In the genomic region with DNA sequence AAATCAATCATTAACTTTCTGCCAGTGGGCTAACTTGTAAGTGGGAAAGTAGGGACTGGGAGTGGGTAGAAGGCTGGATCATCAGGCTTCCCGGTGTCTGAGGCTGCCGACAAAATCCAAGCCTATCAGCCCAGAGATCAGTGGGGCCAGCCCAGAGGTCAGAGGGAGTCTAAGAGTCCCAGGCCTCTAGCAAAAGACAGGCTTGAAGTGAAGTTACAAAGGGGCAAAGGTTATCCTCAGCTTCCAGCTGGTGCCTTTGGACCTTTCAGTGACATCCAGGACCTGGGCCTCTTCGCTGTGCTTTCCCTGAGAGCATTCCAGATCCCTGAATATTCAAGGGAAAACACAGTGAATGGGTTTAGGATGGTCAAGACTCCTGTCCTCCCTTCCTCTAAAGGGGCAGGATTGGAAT, we compare ENCODE assay signal across 32 cellular contexts. TPM values are rescaled to one million over a fixed set of nuclear protein-coding genes. Genes with fewer than 3 reads are reported as not detected.
A peak's percentile ranks its signal among the peaks of the same experiment; 100 is the strongest.
DNase-seq lines count a peak whose midpoint lies in the region; ATAC-seq, FAIRE-seq and TF ChIP-seq lines count a peak whose summit lies in the region.
"Had no signal": no experiment of that assay in that cellular context is flagged by ENCODE, and none has a peak within 500 bp of the region (broad histone marks: within the 10 kb centered on the region; RNA-seq: fewer than 3 reads in every experiment).

No MANE protein-coding gene starts in this region.

- H3K36me3 ChIP-seq in liver (ENCODE audit: control insufficient read depth in 4 of 4, insufficient read depth in 3 of 4, low read depth in 1 of 4, low read length in 3 of 4) (no peaks in the 10 kb centered on the region), stomach (no peaks in the 10 kb centered on the region)
- H3K36me3 ChIP-seq: colonic mucosa, gastroesophageal sphincter, HAP-1, sigmoid colon, SJCRH30, tibial nerve had no signal

- CTCF ChIA-PET in WTC11 (lab: Charles Lee), result interaction anchor here (1.3 kb wide), 1 partner anchor 88 kb away, joined by 4 read pairs; no protein-coding TSS in a partner anchor

- peaks cover 14 to 56% (median 46%) of the 10 kb centered on the region in 4 donors for H3K4me1 ChIP-seq in liver (ENCODE audit: control insufficient read depth in 4 of 4, insufficient read depth in 4 of 4, low read length in 3 of 4)
- peaks cover 46 to 71% (median 55%) of the 10 kb centered on the region in 4 donors for H3K4me1 ChIP-seq in stomach
- H3K4me1 ChIP-seq: HAP-1, SJCRH30 had no signal

- H3K4me3 ChIP-seq in liver (ENCODE audit: low read depth in 1 of 3, low read length in 3 of 3) (no peak overlapping the region), stomach (no peak overlapping the region)
- H3K4me3 ChIP-seq: colonic mucosa, gastroesophageal sphincter, GM12878, HAP-1, sigmoid colon, SJCRH30, tibial nerve had no signal

- no peak for TF ChIP-seq RAD21 in liver (IDR thresholded peaks at IDR 0.05)

- intact Hi-C loops in stomach (cut with DNase I; ENCODE audit: low total_unique reads), result no loop called here

- no peak for TF ChIP-seq POLR2A in stomach (IDR thresholded peaks at IDR 0.05)

- FAIRE-seq in GM19239 (lab: Jason Lieb, UNC), result no peak
- FAIRE-seq: astrocyte, GM12878 had no signal

- 21% methylated on average over 3 of the region's 3 CpGs for WGBS in liver
- 25 to 49% (median 36%) methylated on average over 3 of the region's 3 CpGs for WGBS in stomach, 5 donors

- H3K27me3 ChIP-seq in liver (ENCODE audit: control insufficient read depth in 4 of 4, insufficient read depth in 4 of 4, low read length in 3 of 4), result no peaks in the 10 kb centered on the region
- no peaks in the 10 kb centered on the region for H3K27me3 ChIP-seq in stomach
- H3K27me3 ChIP-seq: colonic mucosa, gastroesophageal sphincter, sigmoid colon, SJCRH30, tibial nerve had no signal

- no peaks in the 10 kb centered on the region for H3K9me3 ChIP-seq in liver (ENCODE audit: control insufficient read depth in 4 of 4, low read length in 3 of 4)
- H3K9me3 ChIP-seq in stomach, result no peaks in the 10 kb centered on the region
- H3K9me3 ChIP-seq: colonic mucosa, gastroesophageal sphincter, HAP-1, sigmoid colon, SJCRH30 had no signal

- no peaks in the 10 kb centered on the region for H3K27me3 Mint-ChIP-seq in WTC11 (ENCODE audit: low read depth)

- POLR2A ChIA-PET in WTC11 (lab: Charles Lee), result no interaction called here

- H3K4me3 Mint-ChIP-seq in WTC11, result no peak overlapping the region
- H3K4me3 Mint-ChIP-seq: activated CD4-positive, alpha-beta T cell treated with anti-CD3 and anti-CD28 coated beads, Interleukin-2, amount 10 ng/mL, durations not matched to agents 24 days and 14 days; activated naive CD8-positive, alpha-beta T cell treated with anti-CD3 and anti-CD28 coated beads, Interleukin-2, amount 10 ng/mL, durations not matched to agents 7 days and 5 days had no signal

- peaks cover 8% of the 10 kb centered on the region for H3K9me3 Mint-ChIP-seq in WTC11

- TF ChIP-seq CTCF in WTC11 (IDR thresholded peaks at IDR 0.05) (no peak), liver (IDR thresholded peaks at IDR 0.05; ENCODE audit: low read depth, low read length, missing input control) (no peak), stomach (IDR thresholded peaks at IDR 0.05) (no peak)

- H3K27ac Mint-ChIP-seq in WTC11, result 0 out of 2 replicates have a peak overlapping the region, but pooled peaks have one; percentile 21
- H3K27ac Mint-ChIP-seq: activated CD4-positive, alpha-beta T cell treated with anti-CD3 and anti-CD28 coated beads, Interleukin-2, amount 10 ng/mL, durations not matched to agents 24 days and 14 days; activated naive CD8-positive, alpha-beta T cell treated with anti-CD3 and anti-CD28 coated beads, Interleukin-2, amount 10 ng/mL, durations not matched to agents 7 days and 5 days had no signal

- peaks cover 6% of the 10 kb centered on the region for H3K36me3 Mint-ChIP-seq in WTC11

- peak; percentile 52 for DNase-seq in ELF-1 (ENCODE audit: low read depth, low spot score)
- DNase-seq in WTC11 (ENCODE audit: low spot score), result no peak
- DNase-seq in stomach, result no peak
- no peak for DNase-seq in GM19239 (ENCODE audit: insufficient read length, low spot score)
- DNase-seq in EL, result no peak
- DNase-seq in NCI-H1694 (lab: John Stamatoyannopoulos, UW), result no peak
- DNase-seq: activated CD4-positive, alpha-beta T cell treated with anti-CD3 and anti-CD28 coated beads, Interleukin-2, amount 10 ng/mL, durations not matched to agents 24 days and 14 days; activated CD8-positive, alpha-beta memory T cell treated with anti-CD3 and anti-CD28 coated beads for 24 hours; activated effector memory CD4-positive, alpha-beta T cell treated with Interleukin-2 at 50 U/mL for 16 hours; activated naive CD8-positive, alpha-beta T cell treated with anti-CD3 and anti-CD28 coated beads, Interleukin-2, amount 10 ng/mL, durations not matched to agents 7 days and 5 days; activated T-cell treated with anti-CD3 and anti-CD28 coated beads, Interleukin-2, amount 50 U/mL, for 1 hour; effector CD8-positive, alpha-beta T cell; left cardiac atrium; mesendoderm; NCI-H226; posterior cingulate gyrus; RPMI8226; sigmoid colon; SJCRH30; stimulated activated CD4-positive, alpha-beta T cell treated with anti-CD3 and anti-CD28 coated beads, Interleukin-15, amount 100 ng/mL, for 24 hours; stimulated activated CD4-positive, alpha-beta T cell treated with anti-CD3 and anti-CD28 coated beads, Interleukin-4, amount 100 ng/mL, for 4 hours; T1000 had no signal

- ATAC-seq in WTC11, result no peak
- ATAC-seq: gastroesophageal sphincter, GM12878, left cardiac atrium had no signal

- H3K4me1 Mint-ChIP-seq in WTC11, result peaks cover 18% of the 10 kb centered on the region
- H3K4me1 Mint-ChIP-seq: activated CD4-positive, alpha-beta T cell treated with anti-CD3 and anti-CD28 coated beads, Interleukin-2, amount 10 ng/mL, durations not matched to agents 24 days and 14 days; activated naive CD8-positive, alpha-beta T cell treated with anti-CD3 and anti-CD28 coated beads, Interleukin-2, amount 10 ng/mL, durations not matched to agents 7 days and 5 days had no signal

- H3K27ac ChIP-seq in liver (ENCODE audit: low read depth in 1 of 2, low read length in 2 of 2), result peak overlapping the region; percentile 46 to 58
- H3K27ac ChIP-seq in stomach, result peak overlapping the region; percentile 32 to 75 (median 68)
- H3K27ac ChIP-seq: colonic mucosa, gastroesophageal sphincter, SJCRH30 had no signal

- H3K9ac ChIP-seq in liver (ENCODE audit: low read depth in 1 of 2, low read length in 2 of 2), result no peak overlapping the region

- no peak for TF ChIP-seq EP300 in stomach (IDR thresholded peaks at IDR 0.05)

TF ChIP-seq in WTC11, 78 proteins besides CTCF, POLR2A, EP300 and RAD21 (continues in another document):
- TF ChIP-seq ELF4 (CRISPR knock-in tag; IDR thresholded peaks at IDR 0.05; ENCODE audit: low read depth) (no peak), CREB1 (CRISPR knock-in tag; IDR thresholded peaks at IDR 0.05) (no peak), TP53 (CRISPR knock-in tag; IDR thresholded peaks at IDR 0.05) (no peak), NR2C2 (CRISPR knock-in tag; IDR thresholded peaks at IDR 0.05) (no peak)
- TF ChIP-seq, protein P1, sequence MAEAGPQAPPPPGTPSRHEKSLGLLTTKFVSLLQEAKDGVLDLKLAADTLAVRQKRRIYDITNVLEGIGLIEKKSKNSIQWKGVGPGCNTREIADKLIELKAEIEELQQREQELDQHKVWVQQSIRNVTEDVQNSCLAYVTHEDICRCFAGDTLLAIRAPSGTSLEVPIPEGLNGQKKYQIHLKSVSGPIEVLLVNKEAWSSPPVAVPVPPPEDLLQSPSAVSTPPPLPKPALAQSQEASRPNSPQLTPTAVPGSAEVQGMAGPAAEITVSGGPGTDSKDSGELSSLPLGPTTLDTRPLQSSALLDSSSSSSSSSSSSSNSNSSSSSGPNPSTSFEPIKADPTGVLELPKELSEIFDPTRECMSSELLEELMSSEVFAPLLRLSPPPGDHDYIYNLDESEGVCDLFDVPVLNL (CRISPR knock-in tag; IDR thresholded peaks at IDR 0.05; ENCODE audit: borderline replicate concordance, low read depth), result no peak

TF ChIP-seq in liver, 16 proteins besides CTCF, POLR2A, EP300 and RAD21:
- TF ChIP-seq FOXA1 (IDR thresholded peaks at IDR 0.05), result no peak
- TF ChIP-seq RXRA (IDR thresholded peaks at IDR 0.05), result peak in 1 of 2 donors; percentile 5
- peak; percentile 52 for TF ChIP-seq HNF4G (IDR thresholded peaks at IDR 0.05)
- peak; percentile 64 for TF ChIP-seq NR2F2 (IDR thresholded peaks at IDR 0.05)
- TF ChIP-seq HNF4A (conservative IDR thresholded peaks at IDR 0.05), result peak in 1 of 2 donors; percentile 43
- TF ChIP-seq, protein P2, sequence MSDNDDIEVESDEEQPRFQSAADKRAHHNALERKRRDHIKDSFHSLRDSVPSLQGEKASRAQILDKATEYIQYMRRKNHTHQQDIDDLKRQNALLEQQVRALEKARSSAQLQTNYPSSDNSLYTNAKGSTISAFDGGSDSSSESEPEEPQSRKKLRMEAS (IDR thresholded peaks at IDR 0.05), result no peak
- no peak for TF ChIP-seq JUND (IDR thresholded peaks at IDR 0.05)

RNA-seq across cellular contexts. Expression of a gene that starts 36.8 kb away (rescaled TPM):
- 2.7 to 3.0 TPM (median 3.0 TPM) in 3 replicates for total RNA-seq in WTC11 (2021)
- under 1 TPM; 0.17 to 0.65 TPM for total RNA-seq in liver
- under 1 TPM; 0.33 to 0.68 TPM for polyA plus RNA-seq in liver
- 1 to 10 TPM in 4 of 5 donors, under 1 TPM in 1; 0.58 to 7.6 (median 3.1) TPM for total RNA-seq in stomach
- polyA plus RNA-seq in stomach, result 10 to 100 TPM in 1 of 3 donors, 1 to 10 TPM in 2; 3.3 to 10.1 (median 4.3) TPM
- total RNA-seq: activated naive CD8-positive, alpha-beta T cell treated with anti-CD3 and anti-CD28 coated beads, Interleukin-2, amount 10 ng/mL, durations not matched to agents 7 days and 5 days; cardiac septum; LHCN-M2; myocyte; SJCRH30 had no signal

RNA-seq across cellular contexts. Expression of a gene that starts 43.9 kb away (rescaled TPM):
- total RNA-seq in WTC11 (2021), result 0.07 to 0.27 TPM (median 0.22 TPM) in 3 replicates
- 1 to 10 TPM in 1 of 2 donors, under 1 TPM in 1; 0.59 to 1.1 TPM for total RNA-seq in liver
- polyA plus RNA-seq in liver, result 1 to 10 TPM in 1 of 2 donors, under 1 TPM in 1; 0.21 to 2.0 TPM
- total RNA-seq in stomach, result 10 to 100 TPM in 2 of 5 donors, 1 to 10 TPM in 2, not detected in 1; 2.8 to 43.2 (median 14.8) TPM
- 10 to 100 TPM in 1 of 3 donors, 1 to 10 TPM in 2; 7.0 to 12.3 (median 8.8) TPM for polyA plus RNA-seq in stomach
- total RNA-seq: astrocyte, LHCN-M2, myocyte, SJCRH30 had no signal
